In the genomic region with DNA sequence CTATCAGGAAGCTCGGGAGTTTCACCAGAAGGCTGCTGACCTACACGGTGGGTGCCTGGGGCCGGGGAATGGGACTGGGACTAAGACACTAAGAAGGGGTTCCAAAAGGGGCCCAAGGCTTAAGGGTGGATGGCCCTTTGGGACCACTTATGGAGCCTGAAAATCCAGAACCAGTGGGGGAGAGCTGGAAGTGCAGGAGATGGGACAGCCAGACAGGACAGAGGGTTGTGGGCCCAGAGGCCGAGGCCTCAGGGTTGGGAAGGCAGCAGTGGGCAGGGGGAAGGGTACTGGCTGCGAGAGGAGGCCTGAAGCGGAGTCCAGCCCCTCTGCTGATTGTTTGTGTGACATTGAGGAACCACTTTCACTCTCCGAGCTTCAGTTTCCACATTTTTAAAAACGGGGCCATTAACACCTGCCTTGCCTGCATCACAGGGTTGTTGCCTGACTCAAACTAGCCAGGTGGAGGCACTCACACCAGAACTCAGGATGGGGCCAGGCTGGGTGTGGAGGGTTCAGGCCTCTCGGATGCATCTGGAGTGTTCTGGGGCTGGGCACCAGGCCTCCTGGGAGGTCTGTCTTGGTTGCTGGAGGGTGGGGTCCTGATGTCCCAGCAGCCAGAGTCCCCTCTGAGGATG, we compare ENCODE assay signal across 11 cellular contexts. TPM values are rescaled to one million over a fixed set of nuclear protein-coding genes. Genes with fewer than 3 reads are reported as not detected.
DNase-seq lines count a peak whose midpoint lies in the region; ATAC-seq and TF ChIP-seq lines count a peak whose summit lies in the region.
"Had no signal": no experiment of that assay in that cellular context is flagged by ENCODE, and none has a peak within 500 bp of the region (broad histone marks: within the 10 kb centered on the region; RNA-seq: fewer than 3 reads in every experiment).

No MANE protein-coding gene starts in this region.

- no peaks in the 10 kb centered on the region for H3K9me3 ChIP-seq in mammary epithelial cell (replicated peaks; ENCODE audit: insufficient read depth, low read length)
- H3K9me3 ChIP-seq in breast epithelium, result no peaks in the 10 kb centered on the region

- H3K27me3 ChIP-seq in mammary epithelial cell (ENCODE audit: insufficient read depth, low read length), result no peaks in the 10 kb centered on the region
- H3K27me3 ChIP-seq in breast epithelium, result no peaks in the 10 kb centered on the region
- H3K27me3 ChIP-seq in dorsolateral prefrontal cortex, result no peaks in the 10 kb centered on the region

- peaks cover 35% of the 10 kb centered on the region for H3K4me1 Mint-ChIP-seq in central memory CD8-positive, alpha-beta T cell
- peaks cover 41% of the 10 kb centered on the region for H3K4me1 Mint-ChIP-seq in stimulated activated naive CD8-positive, alpha-beta T cell treated with anti-CD3 and anti-CD28 coated beads, Interleukin-15, Interleukin-2, amounts not matched to agents 100 ng/mL and 50 ng/mL, for 24 hours (ENCODE audit: low read depth)

- H3K9ac ChIP-seq in mammary epithelial cell (ENCODE audit: insufficient read depth, low read length), result no peak overlapping the region

- H2AFZ ChIP-seq in mammary epithelial cell (ENCODE audit: low read depth, low read length), result peak overlapping the region; percentile 8

- in situ Hi-C loops in mammary epithelial cell (cut with MboI; ENCODE audit: low sequenced_read_pairs in 2 of 2), result no loop called here

- H3K9me3 Mint-ChIP-seq in central memory CD8-positive, alpha-beta T cell, result no peaks in the 10 kb centered on the region
- H3K9me3 Mint-ChIP-seq in stimulated activated naive CD8-positive, alpha-beta T cell treated with anti-CD3 and anti-CD28 coated beads, Interleukin-15, Interleukin-2, amounts not matched to agents 100 ng/mL and 50 ng/mL, for 24 hours, result no peaks in the 10 kb centered on the region

- peak overlapping the region; percentile 89 for H3K27ac Mint-ChIP-seq in central memory CD8-positive, alpha-beta T cell (ENCODE audit: low read depth)
- peak overlapping the region; percentile 98 for H3K27ac Mint-ChIP-seq in stimulated activated naive CD8-positive, alpha-beta T cell treated with anti-CD3 and anti-CD28 coated beads, Interleukin-15, Interleukin-2, amounts not matched to agents 100 ng/mL and 50 ng/mL, for 24 hours

- H3K4me3 Mint-ChIP-seq in central memory CD8-positive, alpha-beta T cell, result peak overlapping the region; percentile 81
- peak overlapping the region; percentile 97 for H3K4me3 Mint-ChIP-seq in stimulated activated naive CD8-positive, alpha-beta T cell treated with anti-CD3 and anti-CD28 coated beads, Interleukin-15, Interleukin-2, amounts not matched to agents 100 ng/mL and 50 ng/mL, for 24 hours

- WGBS in mammary epithelial cell (ENCODE audit: low coverage, missing lambda C conversion rate), result 83% methylated on average over 5 of the region's 9 CpGs

- H3K27me3 Mint-ChIP-seq in central memory CD8-positive, alpha-beta T cell, result no peaks in the 10 kb centered on the region
- no peaks in the 10 kb centered on the region for H3K27me3 Mint-ChIP-seq in stimulated activated naive CD8-positive, alpha-beta T cell treated with anti-CD3 and anti-CD28 coated beads, Interleukin-15, Interleukin-2, amounts not matched to agents 100 ng/mL and 50 ng/mL, for 24 hours

- dilution Hi-C loops in mammary epithelial cell (cut with HindIII; ENCODE audit: low sequenced_read_pairs), result loop anchor here (5.0 to 10.0 kb wide), 2 partner anchors 65 to 132 kb away; no protein-coding TSS in a partner anchor

- H3K79me2 ChIP-seq in mammary epithelial cell (ENCODE audit: insufficient read depth, low read length), result no peaks in the 10 kb centered on the region

- no peak overlapping the region for H3K4me2 ChIP-seq in mammary epithelial cell (ENCODE audit: insufficient read depth, low read depth, low read length)

- CTCF ChIA-PET in mammary epithelial cell (lab: Charles Lee; ENCODE audit: low non-redundant PET), result no interaction called here

- H4K20me1 ChIP-seq in mammary epithelial cell (ENCODE audit: insufficient read depth, low read length), result no peaks in the 10 kb centered on the region

- H3K36me3 Mint-ChIP-seq in central memory CD8-positive, alpha-beta T cell (ENCODE audit: insufficient read depth), result peaks cover 6% of the 10 kb centered on the region
- H3K36me3 Mint-ChIP-seq in stimulated activated naive CD8-positive, alpha-beta T cell treated with anti-CD3 and anti-CD28 coated beads, Interleukin-15, Interleukin-2, amounts not matched to agents 100 ng/mL and 50 ng/mL, for 24 hours (ENCODE audit: low read depth), result peaks cover 10% of the 10 kb centered on the region

- DNase-seq in mammary epithelial cell (no peak), breast epithelium (ENCODE audit: low spot score in 2 of 2) (no peak), SHP77 (lab: John Stamatoyannopoulos, UW) (peak; percentile 74 to 76), dorsolateral prefrontal cortex (no peak), mesenteric fat pad (ENCODE audit: low spot score) (no peak)
- DNase-seq in central memory CD8-positive, alpha-beta T cell (ENCODE audit: low spot score in 2 of 2), result no peak
- no peak for DNase-seq in effector CD4-positive, alpha-beta T cell
- DNase-seq: cerebellar nuclear complex, NCI-H1436 treated with DMSO at 0.1 percent for 48 hours had no signal

- TF ChIP-seq CTCF in mammary epithelial cell (conservative IDR thresholded peaks at IDR 0.05 in 1 of 2, IDR thresholded peaks at IDR 0.05 in 1 of 2; ENCODE audit: extremely low read depth in 1 of 2, insufficient read depth in 1 of 2, low read depth in 1 of 2, low read length in 2 of 2), result no peak
- no peak for TF ChIP-seq CTCF in breast epithelium (IDR thresholded peaks at IDR 0.05)
- TF ChIP-seq CTCF in dorsolateral prefrontal cortex (IDR thresholded peaks at IDR 0.05 in 54 of 56, conservative IDR thresholded peaks at IDR 0.05 in 2 of 56; ENCODE audit: low read depth in 1 of 56, partially characterized antibody in 56 of 56), result no peak

- ATAC-seq in central memory CD8-positive, alpha-beta T cell (replicated peaks; ENCODE audit: extremely low read depth, poor library complexity, severe bottlenecking), result peak; percentile 30

- no peak for TF ChIP-seq POLR2A in breast epithelium (IDR thresholded peaks at IDR 0.05)

- H3K4me3 ChIP-seq in mammary epithelial cell (replicated peaks in 1 of 3; ENCODE audit: insufficient read depth in 1 of 3, low read depth in 2 of 3, low read length in 3 of 3) (no peak overlapping the region), breast epithelium (no peak overlapping the region), dorsolateral prefrontal cortex (no peak overlapping the region)

- no TSS peak for BruUV-seq in mammary epithelial cell (replicated peaks; lab: Mats Ljungman, UMichigan)

- intact Hi-C loops in mammary epithelial cell (cut with micrococcal nuclease), result loop anchor here (5.0 kb wide), 1 partner anchor 200 kb away; no protein-coding TSS in a partner anchor
- intact Hi-C loops in breast epithelium (cut with DNase I; ENCODE audit: low total_unique reads), result loop anchor here (1.0 to 10.0 kb wide), 2 partner anchors 17 to 72 kb away; no protein-coding TSS in a partner anchor
- intact Hi-C loops in dorsolateral prefrontal cortex (cut with DNase I), result loop anchor here (5.0 to 10.0 kb wide), 5 partner anchors 70 to 198 kb away; no protein-coding TSS in a partner anchor

- H3K4me1 ChIP-seq in mammary epithelial cell (ENCODE audit: insufficient read depth, low read length) (no peaks in the 10 kb centered on the region), breast epithelium (no peaks in the 10 kb centered on the region)

- no peaks in the 10 kb centered on the region for H3K36me3 ChIP-seq in mammary epithelial cell (ENCODE audit: insufficient read depth, low read length)
- no peaks in the 10 kb centered on the region for H3K36me3 ChIP-seq in breast epithelium

- H3K27ac ChIP-seq in mammary epithelial cell (ENCODE audit: insufficient read depth, low read depth, low read length), result no peak overlapping the region
- H3K27ac ChIP-seq in breast epithelium, result no peak overlapping the region
- H3K27ac ChIP-seq in dorsolateral prefrontal cortex, result peak overlapping the region in 1 of 59 donors; percentile 44

RNA-seq across cellular contexts. Expression of gene TTC24, which starts 3.0 kb away (rescaled TPM):
- total RNA-seq in mammary epithelial cell (not detected), breast epithelium (not detected), dorsolateral prefrontal cortex (1 to 10 TPM in 24 of 120 experiments, under 1 TPM in 50, not detected in 46; 0.25 to 2.5 (median 0.77) TPM), mesenteric fat pad (not detected)
- not detected for polyA plus RNA-seq in mammary epithelial cell
- polyA minus RNA-seq in mammary epithelial cell, result not detected
- total RNA-seq: HT1080 had no signal

RNA-seq across cellular contexts. Expression of gene NAXE, which starts 9.1 kb away (rescaled TPM):
- total RNA-seq in mammary epithelial cell (10 to 100 TPM; 68.7 to 87.1 TPM), breast epithelium (10 to 100 TPM; 70.4 to 90.5 (median 75.5) TPM), dorsolateral prefrontal cortex (100 to 1,000 TPM in 16 of 120 experiments, 10 to 100 TPM in 104; 61.2 to 124 (median 88.4) TPM), mesenteric fat pad (55.1 TPM)
- 103 TPM for polyA plus RNA-seq in mammary epithelial cell
- 60.7 TPM for polyA minus RNA-seq in mammary epithelial cell

RNA-seq across cellular contexts. Expression of gene IQGAP3, which starts 10.1 kb away (rescaled TPM):
- 10 to 100 TPM in 1 of 2 donors, 1 to 10 TPM in 1; 1.3 to 35.7 TPM for total RNA-seq in mammary epithelial cell
- 16.6 TPM for polyA plus RNA-seq in mammary epithelial cell
- 56.3 TPM for polyA minus RNA-seq in mammary epithelial cell
- total RNA-seq in breast epithelium, result 1 to 10 TPM in 1 of 3 donors, under 1 TPM in 2; under 0.01 to 1.4 (median 0.15) TPM
- 1 to 10 TPM in 89 of 120 experiments, under 1 TPM in 31; 0.20 to 4.4 (median 1.4) TPM for total RNA-seq in dorsolateral prefrontal cortex
- total RNA-seq in mesenteric fat pad, result 0.55 TPM

RNA-seq across cellular contexts. Expression of gene GPATCH4, which starts 18.8 kb away (rescaled TPM):
- 10 to 100 TPM; 16.3 to 49.7 TPM for total RNA-seq in mammary epithelial cell
- polyA plus RNA-seq in mammary epithelial cell, result 38.7 TPM
- 62.9 TPM for polyA minus RNA-seq in mammary epithelial cell
- total RNA-seq in breast epithelium, result 10 to 100 TPM; 20.2 to 31.1 (median 23.7) TPM
- total RNA-seq in dorsolateral prefrontal cortex, result 10 to 100 TPM; 15.8 to 40.9 (median 28.2) TPM
- total RNA-seq in mesenteric fat pad, result 40.4 TPM

RNA-seq across cellular contexts. Expression of gene HAPLN2, which starts 36.7 kb away (rescaled TPM):
- total RNA-seq in mammary epithelial cell, result not detected
- not detected for polyA plus RNA-seq in mammary epithelial cell
- not detected for polyA minus RNA-seq in mammary epithelial cell
- total RNA-seq in breast epithelium, result not detected
- total RNA-seq in dorsolateral prefrontal cortex, result 100 to 1,000 TPM in 85 of 120 experiments, 10 to 100 TPM in 35; 30.2 to 650 (median 143) TPM
- 0.35 TPM for total RNA-seq in mesenteric fat pad
- total RNA-seq: HT1080 had no signal

Comparison
In these comparisons a context has a peak if more than half of its experiments do, and no peak if none do; other contexts are left out.
1. DNase-seq: peak in SHP77 (2 of 2); none in mammary epithelial cell (single experiment), breast epithelium (0 of 2), central memory CD8-positive, alpha-beta T cell (0 of 2), dorsolateral prefrontal cortex (0 of 10), mesenteric fat pad (single experiment) and effector CD4-positive, alpha-beta T cell (single experiment).